Comparison of ENCODE assay signal across 8 cellular contexts in genomic region chr6:68635706-68636513, GRCh38. TPM values are rescaled to one million over a fixed set of nuclear protein-coding genes. Genes with fewer than 3 reads are reported as not detected.
DNase-seq lines count a peak whose midpoint lies in the region; ATAC-seq and TF ChIP-seq lines count a peak whose summit lies in the region.

No MANE protein-coding gene starts in this region.

- H4K20me1 ChIP-seq in BLaER1 treated with 17β-estradiol and CSF1 and Interleukin-3, amounts not matched to agents 10 nM and 100 nM, result no peaks in the 10 kb centered on the region; a peak in 2 of 22 replicates

- H3K27ac ChIP-seq in BLaER1 treated with 17β-estradiol and CSF1 and Interleukin-3, amounts not matched to agents 10 nM and 100 nM, result peak overlapping the region in 1 of 11 experiments; percentile 5; a peak in 1 of 22 replicates
- H3K27ac ChIP-seq in left ventricle myocardium inferior (replicated peaks), result peak overlapping the region; percentile 89
- no peak overlapping the region for H3K27ac ChIP-seq in rectal smooth muscle tissue (ENCODE audit: low read depth, low read length)

- POLR2A ChIA-PET in HEK293T (lab: Yijun Ruan, JAX), result interaction anchor here (0.7 to 3.1 kb wide), 9 partner anchors 9 to 707 kb away, joined by 3 to 25 read pairs (median 4); no protein-coding TSS in a partner anchor
- POLR2A ChIA-PET in activated CD8-positive, alpha-beta T cell treated with anti-CD3 and anti-CD28 coated beads, Interleukin-2, amount 10 ng/mL, durations not matched to agents 7 days and 5 days (lab: Charles Lee), result no interaction called here

- CTCF ChIA-PET in HEK293T (lab: Yijun Ruan, JAX), result interaction anchor here (0.6 to 2.3 kb wide), 8 partner anchors 13 to 1177 kb away, joined by 3 to 14 read pairs (median 4); no protein-coding TSS in a partner anchor
- CTCF ChIA-PET in activated CD8-positive, alpha-beta T cell treated with anti-CD3 and anti-CD28 coated beads, Interleukin-2, amount 10 ng/mL, durations not matched to agents 7 days and 5 days (lab: Charles Lee), result interaction anchor here (0.7 to 1.2 kb wide), 3 partner anchors 64 to 292 kb away, joined by 3 read pairs; no protein-coding TSS in a partner anchor

- H3K4me3 ChIP-seq in BLaER1 treated with 17β-estradiol and CSF1 and Interleukin-3, amounts not matched to agents 10 nM and 100 nM, result peak overlapping the region; percentile 66 to 78 (median 72)
- H3K4me3 ChIP-seq in left ventricle myocardium inferior (peak overlapping the region; percentile 74), rectal smooth muscle tissue (ENCODE audit: low read length) (peak overlapping the region; percentile 78)

- peaks cover 8 to 25% (median 17%) of the 10 kb centered on the region in 10 experiments for H3K4me1 ChIP-seq in BLaER1 treated with 17β-estradiol and CSF1 and Interleukin-3, amounts not matched to agents 10 nM and 100 nM
- peaks cover 25% of the 10 kb centered on the region for H3K4me1 ChIP-seq in left ventricle myocardium inferior
- no peaks in the 10 kb centered on the region for H3K4me1 ChIP-seq in rectal smooth muscle tissue (ENCODE audit: control insufficient read depth, insufficient read depth, low read length)

- ATAC-seq in activated CD8-positive, alpha-beta T cell treated with anti-CD3 and anti-CD28 coated beads, Interleukin-2, amount 10 ng/mL, durations not matched to agents 7 days and 5 days, result no peak
- ATAC-seq in HG02938 (IDR thresholded peaks at IDR 0.05; ENCODE audit: unreplicated experiment), result no peak
- no peak for ATAC-seq in HG02870 (IDR thresholded peaks at IDR 0.05; ENCODE audit: unreplicated experiment)

- peaks cover 44% of the 10 kb centered on the region for H3K27me3 Mint-ChIP-seq in activated CD8-positive, alpha-beta T cell treated with anti-CD3 and anti-CD28 coated beads, Interleukin-2, amount 10 ng/mL, durations not matched to agents 7 days and 5 days (ENCODE audit: low read depth)

- DNase-seq in HEK293T (ENCODE audit: extremely low spot score) (peak; percentile 30), left ventricle myocardium inferior (peak; percentile 23), NCI-H146 treated with DMSO at 0.1 percent for 48 hours (lab: John Stamatoyannopoulos, UW; ENCODE audit: unreplicated experiment) (no peak)
- DNase-seq in activated CD8-positive, alpha-beta T cell treated with anti-CD3 and anti-CD28 coated beads, Interleukin-2, amount 10 ng/mL, durations not matched to agents 7 days and 5 days, result no peak

- peak overlapping the region; percentile 50 to 77 (median 69); a peak in 21 of 22 replicates for H3K9ac ChIP-seq in BLaER1 treated with 17β-estradiol and CSF1 and Interleukin-3, amounts not matched to agents 10 nM and 100 nM
- no peak overlapping the region for H3K9ac ChIP-seq in rectal smooth muscle tissue (ENCODE audit: low read length)

- H3K36me3 ChIP-seq in BLaER1 treated with 17β-estradiol and CSF1 and Interleukin-3, amounts not matched to agents 10 nM and 100 nM, result no peaks in the 10 kb centered on the region
- H3K36me3 ChIP-seq in left ventricle myocardium inferior (no peaks in the 10 kb centered on the region), rectal smooth muscle tissue (ENCODE audit: control insufficient read depth, insufficient read depth, low read length) (no peaks in the 10 kb centered on the region)

- peak overlapping the region; percentile 77 to 98 (median 94) for H3K4me2 ChIP-seq in BLaER1 treated with 17β-estradiol and CSF1 and Interleukin-3, amounts not matched to agents 10 nM and 100 nM

- H3K4me3 Mint-ChIP-seq in activated CD8-positive, alpha-beta T cell treated with anti-CD3 and anti-CD28 coated beads, Interleukin-2, amount 10 ng/mL, durations not matched to agents 7 days and 5 days, result peak overlapping the region; percentile 74

- H3K9me3 Mint-ChIP-seq in activated CD8-positive, alpha-beta T cell treated with anti-CD3 and anti-CD28 coated beads, Interleukin-2, amount 10 ng/mL, durations not matched to agents 7 days and 5 days (ENCODE audit: insufficient read depth), result no peaks in the 10 kb centered on the region

- H3K27me3 ChIP-seq in BLaER1 treated with 17β-estradiol and CSF1 and Interleukin-3, amounts not matched to agents 10 nM and 100 nM, result peaks cover 47 to 57% (median 53%) of the 10 kb centered on the region in 11 experiments
- H3K27me3 ChIP-seq in left ventricle myocardium inferior (ENCODE audit: low read depth), result peaks cover 75% of the 10 kb centered on the region
- peaks cover 3% of the 10 kb centered on the region for H3K27me3 ChIP-seq in rectal smooth muscle tissue (ENCODE audit: control insufficient read depth, insufficient read depth, low read length)

- peaks cover 19% of the 10 kb centered on the region for H3K4me1 Mint-ChIP-seq in activated CD8-positive, alpha-beta T cell treated with anti-CD3 and anti-CD28 coated beads, Interleukin-2, amount 10 ng/mL, durations not matched to agents 7 days and 5 days (ENCODE audit: low read depth)

- no peaks in the 10 kb centered on the region for H3K36me3 Mint-ChIP-seq in activated CD8-positive, alpha-beta T cell treated with anti-CD3 and anti-CD28 coated beads, Interleukin-2, amount 10 ng/mL, durations not matched to agents 7 days and 5 days (ENCODE audit: low read depth)

- no peak for TF ChIP-seq CTCF in left ventricle myocardium inferior (IDR thresholded peaks at IDR 0.05; ENCODE audit: borderline replicate concordance)

- intact Hi-C loops in left ventricle myocardium inferior (cut with micrococcal nuclease), result loop anchor here (5.0 kb wide), 1 partner anchor 141 kb away; no protein-coding TSS in a partner anchor

- H3K9me3 ChIP-seq in BLaER1 treated with 17β-estradiol and CSF1 and Interleukin-3, amounts not matched to agents 10 nM and 100 nM (replicated peaks in 1 of 11), result no peaks in the 10 kb centered on the region
- no peaks in the 10 kb centered on the region for H3K9me3 ChIP-seq in left ventricle myocardium inferior (replicated peaks)

- no peak overlapping the region for H3K27ac Mint-ChIP-seq in activated CD8-positive, alpha-beta T cell treated with anti-CD3 and anti-CD28 coated beads, Interleukin-2, amount 10 ng/mL, durations not matched to agents 7 days and 5 days

TF ChIP-seq in HEK293T, 16 proteins besides CTCF, POLR2A, EP300 and RAD21:
- TF ChIP-seq LEF1 (IDR thresholded peaks at IDR 0.05; ENCODE audit: borderline replicate concordance), result no peak
- no peak for TF ChIP-seq ELF4 (IDR thresholded peaks at IDR 0.05)
- TF ChIP-seq BHLHE40 (IDR thresholded peaks at IDR 0.05; ENCODE audit: borderline replicate concordance), result no peak
- 0 out of 2 replicates have a peak, but pooled peaks have one; percentile 20 for TF ChIP-seq L3MBTL2 (conservative IDR thresholded peaks at IDR 0.05)
TF ChIP-seq in HEK293T: peak in this region for 1.

RNA-seq across cellular contexts. Expression of gene ADGRB3, which starts 0.8 kb away (rescaled TPM):
- not detected for total RNA-seq in activated CD8-positive, alpha-beta T cell treated with anti-CD3 and anti-CD28 coated beads, Interleukin-2, amount 10 ng/mL, durations not matched to agents 7 days and 5 days
- 1.5 TPM for total RNA-seq in left ventricle myocardium inferior

Comparison
In these comparisons a context has a peak if more than half of its experiments do, and no peak if none do; other contexts are left out.
1. DNase-seq: peak in HEK293T (single experiment) and left ventricle myocardium inferior (single experiment); none in activated CD8-positive, alpha-beta T cell treated with anti-CD3 and anti-CD28 coated beads, Interleukin-2, amount 10 ng/mL, durations not matched to agents 7 days and 5 days (single experiment) and NCI-H146 treated with DMSO at 0.1 percent for 48 hours (single experiment).
2. Peak in every context shown above with its lines, with median percentiles within 50 percentile points of each other: H3K4me3 ChIP-seq.